Comparison of ENCODE assay signal across 21 cellular contexts in genomic region chr5:65356274-65356673, GRCh38.
"Had no signal": no experiment of that assay in that cellular context is flagged by ENCODE, and none has a peak within 500 bp of the region (broad histone marks: within the 10 kb centered on the region; RNA-seq: fewer than 3 reads in every experiment).

No MANE protein-coding gene starts in this region.

- H3K27ac ChIP-seq: epithelial cell of prostate, esophagus muscularis mucosa, hepatocyte, left lung, pancreas, right lobe of liver, spleen, tibial artery, upper lobe of right lung had no signal

- H3K4me1 ChIP-seq: esophagus muscularis mucosa, left lung, pancreas, right lobe of liver, spleen, upper lobe of right lung had no signal

- ATAC-seq: effector memory CD8-positive, alpha-beta T cell; left lung; pancreas; right lobe of liver; stimulated activated memory B cell treated with anti-CD40 and anti-IgM and Interleukin-4, amounts not matched to agents 10 μg/mL and 1 μg/mL and 100 μg/mL, for 72 hours; upper lobe of right lung had no signal

- H3K79me2 ChIP-seq: hepatocyte had no signal

- H2AFZ ChIP-seq: hepatocyte had no signal

- H3K9me3 ChIP-seq: esophagus muscularis mucosa, left lung, pancreas, right lobe of liver, spleen, tibial artery, upper lobe of right lung had no signal

- H3K4me2 ChIP-seq: hepatocyte had no signal

- DNase-seq: effector memory CD8-positive, alpha-beta T cell; foreskin melanocyte; head of caudate nucleus; left lung; mesenchymal stem cell; midbrain; naive B cell; occipital lobe; pancreas; right lobe of liver; spleen; stimulated activated CD4-positive, alpha-beta T cell treated with anti-CD3 and anti-CD28 coated beads, Interleukin-15, amount 100 ng/mL, for 24 hours; stimulated activated CD4-positive, alpha-beta T cell treated with anti-CD3 and anti-CD28 coated beads, Interleukin-1b, Interleukin-23, amount 100 ng/mL, for 48 hours; stimulated activated CD4-positive, alpha-beta T cell treated with anti-CD3 and anti-CD28 coated beads, Interleukin-4, amount 100 ng/mL, for 24 hours; tibial artery; upper lobe of right lung had no signal

- H3K4me3 ChIP-seq: esophagus muscularis mucosa, hepatocyte, left lung, lung, pancreas, right lobe of liver, spleen, tibial artery, upper lobe of right lung had no signal

- H3K27me3 ChIP-seq: esophagus muscularis mucosa, hepatocyte, left lung, pancreas, right lobe of liver, spleen, tibial artery, upper lobe of right lung had no signal

- H3K36me3 ChIP-seq: esophagus muscularis mucosa, left lung, pancreas, right lobe of liver, spleen, tibial artery, upper lobe of right lung had no signal
